In the genomic region with DNA sequence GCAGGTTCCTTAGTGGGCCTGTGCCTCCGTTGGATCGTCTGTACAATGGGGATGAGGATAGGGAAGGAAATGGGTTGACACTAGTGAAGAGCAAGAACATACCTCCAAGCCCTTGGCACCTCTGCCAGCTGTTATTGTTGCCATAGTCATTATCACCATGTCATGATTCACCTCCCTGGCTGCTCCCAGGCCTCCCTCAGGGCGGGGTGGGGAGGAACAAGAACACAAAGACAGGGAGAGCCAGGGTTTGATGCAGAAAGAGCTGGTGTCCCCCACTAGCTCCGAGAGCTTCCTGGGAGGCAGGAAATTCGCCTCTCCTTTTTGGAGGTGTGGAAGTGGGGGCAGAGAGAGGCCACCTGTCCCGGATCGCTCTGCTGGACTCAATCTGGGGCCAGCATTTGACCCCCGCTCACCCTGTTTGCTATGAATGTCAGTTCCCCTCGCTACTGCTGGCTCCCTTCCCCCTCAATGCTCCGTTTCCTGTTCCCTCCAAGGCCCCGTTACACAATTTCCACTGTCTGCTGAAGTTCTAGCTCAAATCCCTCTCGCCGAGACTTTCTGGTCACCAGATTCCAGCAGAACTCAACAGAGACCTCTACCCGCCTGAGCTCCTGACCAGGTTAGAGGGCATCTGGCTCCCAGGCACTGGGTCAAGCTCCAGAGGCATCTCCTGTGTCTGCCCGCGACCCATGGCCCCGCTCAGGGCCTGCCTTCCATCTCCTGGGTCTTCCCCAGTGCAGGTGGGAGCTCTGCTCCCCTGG, we compare ENCODE assay signal across 1 cellular context.
TF ChIP-seq lines count a peak whose summit lies in the region.

No MANE protein-coding gene starts in this region.

TF ChIP-seq in HepG2, 621 proteins besides CTCF, POLR2A, EP300 and RAD21:
- TF ChIP-seq RERE (CRISPR knock-in tag; IDR thresholded peaks at IDR 0.05; ENCODE audit: low read depth): no peak
- peak; percentile 53; the same call in 1 of the 2 replicates for TF ChIP-seq ZNF776 (CRISPR knock-in tag; IDR thresholded peaks at IDR 0.05)
- TF ChIP-seq ZNF629 (CRISPR knock-in tag; conservative IDR thresholded peaks at IDR 0.05): 0 out of 2 replicates have a peak, but pooled peaks have one; percentile 41
- 0 out of 2 replicates have a peak, but pooled peaks have one; percentile 23 for TF ChIP-seq ZBTB38 (CRISPR knock-in tag; IDR thresholded peaks at IDR 0.05)
- TF ChIP-seq ZNF782 (CRISPR knock-in tag; IDR thresholded peaks at IDR 0.05; ENCODE audit: borderline replicate concordance): no peak
- TF ChIP-seq ZNF260 (CRISPR knock-in tag; IDR thresholded peaks at IDR 0.05; ENCODE audit: borderline replicate concordance, low read depth): no peak
